Comparison of ENCODE assay signal across 8 cellular contexts in the genomic region with DNA sequence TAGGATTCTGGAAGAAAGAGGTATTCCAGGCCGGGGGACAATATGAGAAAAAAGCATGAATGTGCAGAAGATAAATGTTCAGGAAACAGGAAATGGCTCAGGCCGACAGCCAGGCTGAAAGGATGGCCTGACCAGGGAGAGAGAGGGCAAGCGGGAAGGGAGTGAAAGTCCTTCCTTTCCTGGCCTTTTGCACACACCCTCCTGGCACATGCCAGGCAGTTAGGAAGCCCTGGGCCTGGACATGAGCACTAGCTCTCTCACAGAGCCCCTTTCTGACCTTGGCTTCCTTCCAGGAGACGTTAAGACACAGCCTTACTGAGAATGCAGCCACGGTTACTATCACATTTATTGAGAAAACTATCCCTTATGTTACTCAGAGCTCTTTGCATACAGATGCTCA. TPM values are rescaled to one million over a fixed set of nuclear protein-coding genes. Genes with fewer than 3 reads are reported as not detected.
A peak's percentile ranks its signal among the peaks of the same experiment; 100 is the strongest.
DNase-seq lines count a peak whose midpoint lies in the region; ATAC-seq and TF ChIP-seq lines count a peak whose summit lies in the region.

No MANE protein-coding gene starts in this region.

- H3K4ac ChIP-seq in trophoblast cell (ENCODE audit: low read depth, low read length) = no peak overlapping the region

- H4K12ac ChIP-seq in trophoblast cell (ENCODE audit: low read depth, low read length) = no peak overlapping the region

- no peak overlapping the region for H3K23ac ChIP-seq in trophoblast cell (ENCODE audit: low read length)

- peak; percentile 30 for DNase-seq in COLO829 (ENCODE audit: low spot score)
- DNase-seq in PC-3 = peak; percentile 70
- no peak for DNase-seq in esophagus squamous epithelium (lab: John Stamatoyannopoulos, UW)
- peak in 1 of 2 donors; percentile 62 for DNase-seq in trophoblast cell
- DNase-seq in GDM1 (lab: John Stamatoyannopoulos, UW) = no peak
- no peak for DNase-seq in NCI-H446 (lab: John Stamatoyannopoulos, UW)
- no peak for DNase-seq in stimulated activated naive CD8-positive, alpha-beta T cell treated with anti-CD3 and anti-CD28 coated beads, Interleukin-15, Interleukin-2, amounts not matched to agents 100 U/mL and 50 U/mL, for 24 hours

- H3K36me3 ChIP-seq in PC-3 (ENCODE audit: low read depth, low read length) (no peaks in the 10 kb centered on the region), esophagus squamous epithelium (no peaks in the 10 kb centered on the region), trophoblast cell (ENCODE audit: control insufficient read depth in 1 of 2, insufficient read depth in 2 of 2, low read length in 2 of 2) (no peaks in the 10 kb centered on the region)

- H2BK120ac ChIP-seq in trophoblast cell (ENCODE audit: insufficient read depth, low read length, poor library complexity) = peak overlapping the region; percentile 61

- peak overlapping the region; percentile 29 for H4K91ac ChIP-seq in trophoblast cell (ENCODE audit: low read depth, low read length)

- H3K27ac ChIP-seq in PC-3 (ENCODE audit: low read length) = peak overlapping the region; percentile 80
- peak overlapping the region; percentile 72 to 83 (median 78) for H3K27ac ChIP-seq in esophagus squamous epithelium
- no peak overlapping the region for H3K27ac ChIP-seq in trophoblast cell (ENCODE audit: low read depth, low read length)

- H3K79me2 ChIP-seq in PC-3 (ENCODE audit: low read length) = no peaks in the 10 kb centered on the region
- H3K79me2 ChIP-seq in trophoblast cell (ENCODE audit: control insufficient read depth, insufficient read depth, low read length, poor library complexity) = no peaks in the 10 kb centered on the region

- no peak overlapping the region for H2BK5ac ChIP-seq in trophoblast cell (ENCODE audit: low read depth, low read length, poor library complexity)

- peak overlapping the region; percentile 58 for H3K4me2 ChIP-seq in PC-3 (ENCODE audit: low read length)
- no peak overlapping the region for H3K4me2 ChIP-seq in trophoblast cell (ENCODE audit: low read length)

- peak overlapping the region; percentile 70 for H4K8ac ChIP-seq in trophoblast cell (ENCODE audit: low read depth, low read length)

- H3K4me3 ChIP-seq in PC-3 (ENCODE audit: low read length) (no peak overlapping the region), esophagus squamous epithelium (no peak overlapping the region), trophoblast cell (ENCODE audit: low read depth, low read length) (no peak overlapping the region)

- no peaks in the 10 kb centered on the region for H3K9me2 ChIP-seq in PC-3 (replicated peaks; ENCODE audit: low read length)

- intact Hi-C loops in PC-3 (cut with micrococcal nuclease) = no loop called here
- intact Hi-C loops in esophagus squamous epithelium (cut with DNase I) = no loop called here

- no peak overlapping the region for H3K14ac ChIP-seq in trophoblast cell (ENCODE audit: low read length)

- H3K18ac ChIP-seq in trophoblast cell (ENCODE audit: low read length) = peak overlapping the region; percentile 57

- H3K9ac ChIP-seq in PC-3 (ENCODE audit: low read length) = peak overlapping the region; percentile 10; the same call in 1 of the 2 replicates
- no peak overlapping the region for H3K9ac ChIP-seq in trophoblast cell (ENCODE audit: low read length)

- H3F3A ChIP-seq in PC-3 (ENCODE audit: low read length, unreplicated experiment) = peaks cover 8% of the 10 kb centered on the region

- ATAC-seq in PC-3 (peak; percentile 59), GM21737 (IDR thresholded peaks at IDR 0.05; ENCODE audit: unreplicated experiment) (no peak)
- ATAC-seq in stimulated activated naive CD8-positive, alpha-beta T cell treated with anti-CD3 and anti-CD28 coated beads, Interleukin-15, Interleukin-2, amounts not matched to agents 100 U/mL and 50 U/mL, for 24 hours = no peak

- no peak for TF ChIP-seq POLR2A in esophagus squamous epithelium (IDR thresholded peaks at IDR 0.05)

- no peak overlapping the region for H2AK5ac ChIP-seq in trophoblast cell (ENCODE audit: low read length)

- peak overlapping the region; percentile 85 for H2BK12ac ChIP-seq in trophoblast cell (ENCODE audit: low read length)

- TF ChIP-seq CTCF in PC-3 (conservative IDR thresholded peaks at IDR 0.05; ENCODE audit: low read depth, low read length) (no peak), esophagus squamous epithelium (IDR thresholded peaks at IDR 0.05) (no peak)

- H3K27me3 ChIP-seq in PC-3 (ENCODE audit: low read length) (no peaks in the 10 kb centered on the region), esophagus squamous epithelium (no peaks in the 10 kb centered on the region), trophoblast cell (ENCODE audit: insufficient read depth, low read length) (no peaks in the 10 kb centered on the region)

- H3K4me1 ChIP-seq in PC-3 (ENCODE audit: insufficient read depth, low read length) (peaks cover 57% of the 10 kb centered on the region), esophagus squamous epithelium (peaks cover 25 to 53% (median 40%) of the 10 kb centered on the region in 3 donors), trophoblast cell (ENCODE audit: control insufficient read depth in 1 of 2, insufficient read depth in 2 of 2, low read length in 2 of 2) (peaks cover 21 to 27% of the 10 kb centered on the region in 2 experiments)

- no TSS peak for BruUV-seq in PC-3 (replicated peaks; lab: Mats Ljungman, UMichigan)

- CTCF ChIA-PET in PC-3 (lab: Charles Lee) = interaction anchor here (0.5 to 0.6 kb wide), 2 partner anchors 78 to 278 kb away, joined by 3 to 4 read pairs; no protein-coding TSS in a partner anchor

- POLR2A ChIA-PET in PC-3 (lab: Charles Lee; ENCODE audit: unreplicated experiment) = interaction anchor here (0.5 to 0.7 kb wide), 3 partner anchors 12 to 83 kb away, joined by 3 to 6 read pairs (median 5); no protein-coding TSS in a partner anchor

- H4K20me1 ChIP-seq in PC-3 (ENCODE audit: low read length) = no peaks in the 10 kb centered on the region

- H3K9me3 ChIP-seq in PC-3 (ENCODE audit: low read length) (no peaks in the 10 kb centered on the region), esophagus squamous epithelium (no peaks in the 10 kb centered on the region), trophoblast cell (ENCODE audit: insufficient read depth, low read depth, low read length) (no peaks in the 10 kb centered on the region)

- peak overlapping the region; percentile 40 for H2AFZ ChIP-seq in PC-3 (ENCODE audit: low read length)
- H2AFZ ChIP-seq in trophoblast cell (ENCODE audit: insufficient read depth, low read length, poor library complexity) = no peak overlapping the region

- H3K79me1 ChIP-seq in trophoblast cell (ENCODE audit: low read length) = peaks cover 17% of the 10 kb centered on the region

- 6% methylated on average over 5 of the region's 5 CpGs for WGBS in esophagus squamous epithelium, 2 donors
- no CpG with 5 or more reads among the region's 5 CpGs for WGBS in trophoblast cell (ENCODE audit: extremely low coverage, insufficient coverage, insufficient read length)

RNA-seq across cellular contexts. Expression of a gene that starts 39.7 kb away (rescaled TPM):
- total RNA-seq in PC-3 (2014; rRNA removed) = 75.6 and 86.4 TPM in 2 replicates
- 100 to 1,000 TPM in 2 of 4 donors, 10 to 100 TPM in 2; 70.8 to 134 (median 105) TPM for total RNA-seq in esophagus squamous epithelium
- 49.5 and 54.4 TPM in 2 replicates for polyA plus RNA-seq in trophoblast cell (2013)

Comparison
In these comparisons a context has a peak if more than half of its experiments do, and no peak if none do; other contexts are left out.
1. DNase-seq: peak in COLO829 (single experiment) and PC-3 (single experiment); none in esophagus squamous epithelium (single experiment), GDM1 (single experiment), NCI-H446 (0 of 2) and stimulated activated naive CD8-positive, alpha-beta T cell treated with anti-CD3 and anti-CD28 coated beads, Interleukin-15, Interleukin-2, amounts not matched to agents 100 U/mL and 50 U/mL, for 24 hours (single experiment).